7 cellular contexts compared by ENCODE assay signal in genomic region chr10:64476520-64476919, GRCh38.
"Had no signal": no experiment of that assay in that cellular context is flagged by ENCODE, and none has a peak within 500 bp of the region (broad histone marks: within the 10 kb centered on the region; RNA-seq: fewer than 3 reads in every experiment).

No MANE protein-coding gene starts in this region.

- H3K27ac ChIP-seq: HL-60, KMS-11 had no signal

- DNase-seq: IMR-90, KBM-7, KG1 had no signal

- ATAC-seq: HepG2 had no signal

- H3K9ac ChIP-seq: KMS-11 had no signal

- H3K4me2 ChIP-seq: KMS-11 had no signal

- FAIRE-seq: HepG2, HTR-8/SVneo had no signal
